In the genomic region with DNA sequence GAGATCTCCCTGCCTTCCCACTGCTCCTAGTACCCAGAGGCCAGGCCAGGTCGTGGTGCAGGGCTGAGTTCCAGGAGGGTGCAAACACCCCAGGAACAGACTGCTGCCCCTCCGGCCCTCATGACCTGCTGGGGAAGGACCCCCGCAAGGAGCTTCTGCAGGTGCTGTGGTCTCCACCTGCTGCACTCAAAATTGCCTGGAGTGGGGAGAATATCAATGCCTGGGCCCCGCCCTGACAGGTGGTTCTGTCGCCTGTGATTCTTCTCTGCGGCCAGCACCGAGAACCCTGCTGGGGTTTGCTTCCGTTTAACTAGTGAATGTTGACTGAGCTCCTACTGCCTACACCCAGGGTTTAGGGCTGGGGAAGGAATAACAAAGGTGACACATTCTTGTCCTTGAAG, we compare ENCODE assay signal across 19 cellular contexts. TPM values are rescaled to one million over a fixed set of nuclear protein-coding genes. Genes with fewer than 3 reads are reported as not detected.
DNase-seq lines count a peak whose midpoint lies in the region; ATAC-seq and TF ChIP-seq lines count a peak whose summit lies in the region.
"Had no signal": no experiment of that assay in that cellular context is flagged by ENCODE, and none has a peak within 500 bp of the region (broad histone marks: within the 10 kb centered on the region; RNA-seq: fewer than 3 reads in every experiment).

No MANE protein-coding gene starts in this region.

- no peaks in the 10 kb centered on the region for H3K79me2 ChIP-seq in MM.1S (ENCODE audit: low read length)
- no peaks in the 10 kb centered on the region for H3K79me2 ChIP-seq in mesendoderm (ENCODE audit: control insufficient read depth, insufficient read depth, low read length)

- H2BK5ac ChIP-seq in mesendoderm (ENCODE audit: low read length) = no peak overlapping the region

- peaks cover 0 to 8% (median 4%) of the 10 kb centered on the region in 5 donors for H3K27me3 Mint-ChIP-seq in naive thymus-derived CD8-positive, alpha-beta T cell
- H3K27me3 Mint-ChIP-seq in activated CD4-positive, alpha-beta T cell treated with anti-CD3 and anti-CD28 coated beads, Interleukin-2, amount 10 ng/mL, durations not matched to agents 24 days and 14 days = peaks cover 3% of the 10 kb centered on the region

- H3K23ac ChIP-seq in mesendoderm (ENCODE audit: low read length) = no peak overlapping the region

- H3K9me3 Mint-ChIP-seq in naive thymus-derived CD8-positive, alpha-beta T cell = no peaks in the 10 kb centered on the region
- H3K9me3 Mint-ChIP-seq in activated CD4-positive, alpha-beta T cell treated with anti-CD3 and anti-CD28 coated beads, Interleukin-2, amount 10 ng/mL, durations not matched to agents 24 days and 14 days = no peaks in the 10 kb centered on the region

- H3K36me3 Mint-ChIP-seq in naive thymus-derived CD8-positive, alpha-beta T cell = no peaks in the 10 kb centered on the region
- no peaks in the 10 kb centered on the region for H3K36me3 Mint-ChIP-seq in activated CD4-positive, alpha-beta T cell treated with anti-CD3 and anti-CD28 coated beads, Interleukin-2, amount 10 ng/mL, durations not matched to agents 24 days and 14 days (ENCODE audit: low read depth)

- no peak overlapping the region for H3K56ac ChIP-seq in mesendoderm (ENCODE audit: low read length)

- H3K9me3 ChIP-seq in BLaER1 treated with 17β-estradiol and CSF1 and Interleukin-3, amounts not matched to agents 10 nM and 100 nM (replicated peaks in 1 of 11) = no peaks in the 10 kb centered on the region
- H3K9me3 ChIP-seq in MM.1S (replicated peaks; ENCODE audit: insufficient read depth, low read length) = no peaks in the 10 kb centered on the region
- H3K9me3 ChIP-seq: SJCRH30, upper lobe of right lung had no signal

- H3K4me1 ChIP-seq in BLaER1 treated with 17β-estradiol and CSF1 and Interleukin-3, amounts not matched to agents 10 nM and 100 nM = peaks cover 25 to 91% (median 79%) of the 10 kb centered on the region in 10 experiments
- H3K4me1 ChIP-seq in MM.1S (ENCODE audit: low read length) (no peaks in the 10 kb centered on the region), mesendoderm (ENCODE audit: control insufficient read depth, low read depth, low read length) (peaks cover 2% of the 10 kb centered on the region)

- peak overlapping the region in 3 of 11 experiments; percentile 27 to 69 (median 41); a peak in 3 of 22 replicates for H3K9ac ChIP-seq in BLaER1 treated with 17β-estradiol and CSF1 and Interleukin-3, amounts not matched to agents 10 nM and 100 nM
- H3K9ac ChIP-seq in MM.1S (ENCODE audit: low read length) (no peak overlapping the region), mesendoderm (ENCODE audit: low read length) (no peak overlapping the region)

- peak overlapping the region in 4 of 11 experiments; percentile 76 to 85 (median 84); a peak in 6 of 22 replicates for H3K27ac ChIP-seq in BLaER1 treated with 17β-estradiol and CSF1 and Interleukin-3, amounts not matched to agents 10 nM and 100 nM
- no peak overlapping the region for H3K27ac ChIP-seq in MM.1S (ENCODE audit: low read length)
- H3K27ac ChIP-seq in mesendoderm (ENCODE audit: low read depth, low read length) = no peak overlapping the region
- H3K27ac ChIP-seq: epithelial cell of prostate, SJCRH30, upper lobe of right lung had no signal

- H3K9me2 ChIP-seq in MM.1S (replicated peaks; ENCODE audit: insufficient read depth, low read length) = no peaks in the 10 kb centered on the region

- H2AFZ ChIP-seq in MM.1S (ENCODE audit: low read length) = no peak overlapping the region

- no peak overlapping the region for H2BK120ac ChIP-seq in mesendoderm (ENCODE audit: low read depth, low read length)

- H3K4me3 Mint-ChIP-seq in naive thymus-derived CD8-positive, alpha-beta T cell = no peak overlapping the region
- no peak overlapping the region for H3K4me3 Mint-ChIP-seq in activated CD4-positive, alpha-beta T cell treated with anti-CD3 and anti-CD28 coated beads, Interleukin-2, amount 10 ng/mL, durations not matched to agents 24 days and 14 days

- ATAC-seq in naive thymus-derived CD8-positive, alpha-beta T cell = no peak
- no peak for ATAC-seq in GM21576 (IDR thresholded peaks at IDR 0.05; ENCODE audit: unreplicated experiment)
- ATAC-seq: upper lobe of right lung had no signal

- H2AK5ac ChIP-seq in mesendoderm (ENCODE audit: low read length) = no peak overlapping the region

- H3K4me2 ChIP-seq in BLaER1 treated with 17β-estradiol and CSF1 and Interleukin-3, amounts not matched to agents 10 nM and 100 nM = peak overlapping the region in 10 of 11 experiments; percentile 12 to 94 (median 85); a peak in 18 of 22 replicates
- no peak overlapping the region for H3K4me2 ChIP-seq in MM.1S (ENCODE audit: low read depth, low read length)
- no peak overlapping the region for H3K4me2 ChIP-seq in mesendoderm (ENCODE audit: low read length)

- no peaks in the 10 kb centered on the region for H3K79me1 ChIP-seq in mesendoderm (ENCODE audit: low read length)

- H3K27ac Mint-ChIP-seq in naive thymus-derived CD8-positive, alpha-beta T cell = no peak overlapping the region
- H3K27ac Mint-ChIP-seq in activated CD4-positive, alpha-beta T cell treated with anti-CD3 and anti-CD28 coated beads, Interleukin-2, amount 10 ng/mL, durations not matched to agents 24 days and 14 days = no peak overlapping the region

- no peak overlapping the region for H4K5ac ChIP-seq in mesendoderm (ENCODE audit: low read length)

- no peak for TF ChIP-seq CTCF in MM.1S (IDR thresholded peaks at IDR 0.05; ENCODE audit: low read length)

- H2BK15ac ChIP-seq in mesendoderm (replicated peaks; ENCODE audit: low read depth) = no peak overlapping the region

- intact Hi-C loops in activated CD4-positive, alpha-beta T cell treated with anti-CD3 and anti-CD28 coated beads, Interleukin-2, amount 10 ng/mL, durations not matched to agents 24 days and 14 days (cut with micrococcal nuclease) = no loop called here

- no peak overlapping the region for H3K4ac ChIP-seq in mesendoderm (ENCODE audit: low read depth, low read length)

- H3K4me1 Mint-ChIP-seq in naive thymus-derived CD8-positive, alpha-beta T cell = peaks cover 0 to 12% (median 5%) of the 10 kb centered on the region in 4 donors
- peaks cover 2% of the 10 kb centered on the region for H3K4me1 Mint-ChIP-seq in activated CD4-positive, alpha-beta T cell treated with anti-CD3 and anti-CD28 coated beads, Interleukin-2, amount 10 ng/mL, durations not matched to agents 24 days and 14 days

- H3K4me3 ChIP-seq in BLaER1 treated with 17β-estradiol and CSF1 and Interleukin-3, amounts not matched to agents 10 nM and 100 nM = no peak overlapping the region
- H3K4me3 ChIP-seq in MM.1S (ENCODE audit: low read length) = no peak overlapping the region
- H3K4me3 ChIP-seq in mesendoderm (ENCODE audit: low read length) = no peak overlapping the region
- H3K4me3 ChIP-seq: SJCRH30, upper lobe of right lung had no signal

- H4K20me1 ChIP-seq in BLaER1 treated with 17β-estradiol and CSF1 and Interleukin-3, amounts not matched to agents 10 nM and 100 nM = no peaks in the 10 kb centered on the region; a peak in 1 of 22 replicates
- no peaks in the 10 kb centered on the region for H4K20me1 ChIP-seq in MM.1S (ENCODE audit: insufficient read depth, low read length)

- DNase-seq in MM.1S (peak; percentile 27), NCI-H526 treated with DMSO at 0.1 percent for 48 hours (lab: John Stamatoyannopoulos, UW) (peak; percentile 41), islet precursor cell (peak; percentile 29), mesendoderm (no peak)
- DNase-seq in naive thymus-derived CD8-positive, alpha-beta T cell = no peak
- DNase-seq in activated CD4-positive, alpha-beta T cell treated with anti-CD3 and anti-CD28 coated beads, Interleukin-2, amount 10 ng/mL, durations not matched to agents 24 days and 14 days = no peak
- DNase-seq: AML-193; amygdala; cerebellar nuclear complex; midbrain; MV-4-11; SJCRH30; stimulated activated naive CD4-positive, alpha-beta T cell treated with Interleukin-2 at 50 U/mL for 16 hours; upper lobe of right lung had no signal

- POLR2A ChIA-PET in naive thymus-derived CD8-positive, alpha-beta T cell (lab: Charles Lee) = no interaction called here

- H3F3A ChIP-seq in MM.1S (ENCODE audit: insufficient read depth, low read length) = no peaks in the 10 kb centered on the region

- no CpG with 5 or more reads among the region's 8 CpGs for WGBS in mesendoderm (ENCODE audit: extremely low coverage, insufficient coverage, low lambda C conversion rate)

- H3K18ac ChIP-seq in mesendoderm (ENCODE audit: low read length) = no peak overlapping the region

- no peak overlapping the region for H4K8ac ChIP-seq in mesendoderm (ENCODE audit: low read depth, low read length)

- no peaks in the 10 kb centered on the region for H3K36me3 ChIP-seq in BLaER1 treated with 17β-estradiol and CSF1 and Interleukin-3, amounts not matched to agents 10 nM and 100 nM
- H3K36me3 ChIP-seq in MM.1S (replicated peaks; ENCODE audit: insufficient read depth, low read length) (no peaks in the 10 kb centered on the region), mesendoderm (ENCODE audit: control insufficient read depth, insufficient read depth, low read length) (no peaks in the 10 kb centered on the region)
- H3K36me3 ChIP-seq: SJCRH30, upper lobe of right lung had no signal

- H3K27me3 ChIP-seq in BLaER1 treated with 17β-estradiol and CSF1 and Interleukin-3, amounts not matched to agents 10 nM and 100 nM = peaks cover 0 to 20% (median 0%) of the 10 kb centered on the region in 11 experiments; a peak in 7 of 22 replicates
- peaks cover 99% of the 10 kb centered on the region for H3K27me3 ChIP-seq in MM.1S (replicated peaks; ENCODE audit: insufficient read depth, low read length)
- no peaks in the 10 kb centered on the region for H3K27me3 ChIP-seq in mesendoderm (ENCODE audit: insufficient read depth, low read length, poor library complexity)
- H3K27me3 ChIP-seq: SJCRH30, upper lobe of right lung had no signal

RNA-seq across cellular contexts. Expression of a gene that starts 2.1 kb away (rescaled TPM):
- not detected for total RNA-seq in naive thymus-derived CD8-positive, alpha-beta T cell
- polyA plus RNA-seq in naive thymus-derived CD8-positive, alpha-beta T cell = not detected
- polyA plus RNA-seq in mesendoderm (2013, experiment 1 of 2) = 1.2 TPM
- polyA plus RNA-seq in mesendoderm (2013, experiment 2 of 2) = 0.78 TPM
- total RNA-seq in activated CD4-positive, alpha-beta T cell treated with anti-CD3 and anti-CD28 coated beads, Interleukin-2, amount 10 ng/mL, durations not matched to agents 24 days and 14 days = not detected in 2 replicates
- total RNA-seq: H4 had no signal

RNA-seq across cellular contexts. Expression of a gene that starts 33.5 kb away (rescaled TPM):
- total RNA-seq in naive thymus-derived CD8-positive, alpha-beta T cell = not detected
- not detected for polyA plus RNA-seq in naive thymus-derived CD8-positive, alpha-beta T cell
- polyA plus RNA-seq in mesendoderm (2013, experiment 1 of 2) = not detected
- polyA plus RNA-seq in mesendoderm (2013, experiment 2 of 2) = 0.06 TPM
- total RNA-seq in activated CD4-positive, alpha-beta T cell treated with anti-CD3 and anti-CD28 coated beads, Interleukin-2, amount 10 ng/mL, durations not matched to agents 24 days and 14 days = not detected in 2 replicates
- total RNA-seq: H4, osteocyte, SJCRH30, upper lobe of right lung had no signal

RNA-seq across cellular contexts. Expression of a gene that starts 49.0 kb away (rescaled TPM):
- not detected for total RNA-seq in naive thymus-derived CD8-positive, alpha-beta T cell
- polyA plus RNA-seq in naive thymus-derived CD8-positive, alpha-beta T cell = not detected
- polyA plus RNA-seq in mesendoderm (2013, experiment 1 of 2) = not detected
- not detected for polyA plus RNA-seq in mesendoderm (2013, experiment 2 of 2)
- total RNA-seq in activated CD4-positive, alpha-beta T cell treated with anti-CD3 and anti-CD28 coated beads, Interleukin-2, amount 10 ng/mL, durations not matched to agents 24 days and 14 days = not detected in 2 replicates
- total RNA-seq: H4, osteocyte, SJCRH30, upper lobe of right lung had no signal

Comparison
In these comparisons a context has a peak if more than half of its experiments do, and no peak if none do; other contexts are left out.
1. H3K4me2 ChIP-seq: peak in BLaER1 treated with 17β-estradiol and CSF1 and Interleukin-3, amounts not matched to agents 10 nM and 100 nM (10 of 11); none in MM.1S (single experiment) and mesendoderm (single experiment).
2. DNase-seq: peak in MM.1S (single experiment), NCI-H526 treated with DMSO at 0.1 percent for 48 hours (single experiment) and islet precursor cell (single experiment); none in naive thymus-derived CD8-positive, alpha-beta T cell (0 of 10), mesendoderm (single experiment) and activated CD4-positive, alpha-beta T cell treated with anti-CD3 and anti-CD28 coated beads, Interleukin-2, amount 10 ng/mL, durations not matched to agents 24 days and 14 days (single experiment).